Comparison of ENCODE assay signal across 8 cellular contexts in the genomic region with DNA sequence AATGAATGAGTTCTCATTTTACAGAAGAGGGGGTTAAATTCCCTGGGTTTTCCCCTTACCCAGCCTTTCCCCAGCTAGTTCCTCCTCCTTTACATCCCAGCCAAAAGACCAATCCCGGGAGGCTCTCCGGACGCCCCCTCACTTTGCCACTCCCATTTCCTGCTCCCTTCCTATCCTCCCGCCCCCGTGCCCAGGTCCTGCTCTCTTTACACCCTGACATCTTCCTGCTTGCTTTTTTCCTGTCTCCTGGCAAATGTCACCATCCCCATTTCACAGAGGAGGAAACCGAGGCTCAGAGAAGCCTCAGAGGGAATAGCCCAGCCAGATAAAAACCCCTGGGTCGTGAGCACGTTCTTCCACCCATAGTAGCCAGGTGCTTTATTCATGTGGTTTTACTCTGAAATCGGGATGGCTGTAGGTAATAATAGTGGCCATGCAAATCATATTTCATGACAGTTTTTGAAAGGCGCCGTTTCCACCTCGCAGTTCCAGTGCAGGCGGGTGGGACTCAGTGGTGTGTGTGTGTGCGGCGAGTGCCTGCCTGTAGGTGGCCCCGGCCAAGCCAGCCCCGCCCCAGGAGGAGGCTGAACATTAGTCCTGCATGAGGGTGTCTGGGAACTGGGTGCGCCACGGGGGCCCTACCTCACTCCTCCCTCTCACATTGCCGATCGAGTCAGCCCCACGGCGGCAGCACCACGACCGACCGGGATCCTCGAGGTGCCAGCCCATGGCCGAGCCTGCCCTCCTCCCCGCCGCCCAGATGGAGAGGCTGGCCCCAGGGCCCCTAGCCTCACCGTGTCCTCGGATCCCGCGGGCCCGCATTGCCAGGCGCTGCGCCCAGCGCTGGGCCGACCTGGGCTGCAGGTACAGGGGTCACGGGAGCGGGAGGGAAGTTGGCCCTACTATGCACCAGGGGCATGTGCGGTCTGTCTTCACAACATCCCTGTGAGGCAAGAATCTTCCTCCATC. TPM values are rescaled to one million over a fixed set of nuclear protein-coding genes. Genes with fewer than 3 reads are reported as not detected.
A peak's percentile ranks its signal among the peaks of the same experiment; 100 is the strongest.
DNase-seq lines count a peak whose midpoint lies in the region; ATAC-seq, FAIRE-seq and TF ChIP-seq lines count a peak whose summit lies in the region.

A gene (plus strand): TSS at position 594 of the 969 bp plus-strand sequence.

- H3K4me3 ChIP-seq in BJ (ENCODE audit: low read depth, low read length), result peak within 1 kb of the TSS; percentile 12; the same call in 1 of the 2 replicates
- H3K4me3 ChIP-seq in iPS-15b (ENCODE audit: low read depth, low read length), result peak within 1 kb of the TSS; percentile 72
- no peak within 1 kb of the TSS for H3K4me3 ChIP-seq in uterus

- POLR2A ChIA-PET in BJ (lab: Charles Lee), result no interaction called here

- DNase-seq in BJ (ENCODE audit: low read depth), result no peak
- DNase-seq in H54 (ENCODE audit: insufficient read length, low spot score), result peak; percentile 27
- peak in 2 of 3 experiments; percentile 9 to 11 for DNase-seq in activated CD8-positive, alpha-beta memory T cell treated with anti-CD3 and anti-CD28 coated beads for 48 hours (ENCODE audit: low read depth in 2 of 3, low spot score in 2 of 3)
- DNase-seq in stimulated activated CD8-positive, alpha-beta memory T cell treated with anti-CD3 and anti-CD28 coated beads, Interleukin-7, amount 100 ng/mL, for 48 hours (ENCODE audit: extremely low read depth in 1 of 2, low read depth in 1 of 2), result peak; percentile 4 to 6
- DNase-seq in uterus, result no peak

- TF ChIP-seq POLR2A in H54 (IDR thresholded peaks at IDR 0.05; ENCODE audit: low read depth, low read length) (no peak), uterus (IDR thresholded peaks at IDR 0.05) (no peak)

- peak within 1 kb of the TSS; percentile 65 for H3K9ac ChIP-seq in iPS-15b (ENCODE audit: low read depth, low read length)

- CTCF ChIA-PET in BJ (lab: Yijun Ruan, JAX), result no interaction called here

- H3K9me3 ChIP-seq in iPS-15b (ENCODE audit: control insufficient read depth, insufficient read depth, low read length) (no peaks in the 10 kb centered on the region), uterus (no peaks in the 10 kb centered on the region)

- H3K4me1 ChIP-seq in iPS-15b (ENCODE audit: control insufficient read depth, insufficient read depth, low read length), result peaks cover 8% of the 10 kb centered on the region
- H3K4me1 ChIP-seq in uterus, result no peaks in the 10 kb centered on the region

- H3K36me3 ChIP-seq in BJ (ENCODE audit: control insufficient read depth, insufficient read depth, low read length) (no peaks in the 10 kb centered on the region), iPS-15b (ENCODE audit: control insufficient read depth, insufficient read depth, low read length) (no peaks in the 10 kb centered on the region), uterus (no peaks in the 10 kb centered on the region)

- TF ChIP-seq CTCF in BJ (IDR thresholded peaks at IDR 0.05; ENCODE audit: insufficient read depth, low read depth, low read length), result peak; percentile 45
- TF ChIP-seq CTCF in uterus (IDR thresholded peaks at IDR 0.05), result no peak

- intact Hi-C loops in uterus (cut with DNase I; ENCODE audit: low total_unique reads), result no loop called here

- ATAC-seq in GM18858 (IDR thresholded peaks at IDR 0.05; ENCODE audit: unreplicated experiment) (no peak), GM21526 (IDR thresholded peaks at IDR 0.05; ENCODE audit: low FRiP score, unreplicated experiment) (no peak)

- H3K27me3 ChIP-seq in BJ (ENCODE audit: control insufficient read depth, insufficient read depth, low read length) (peaks cover 18% of the 10 kb centered on the region), iPS-15b (ENCODE audit: control insufficient read depth, insufficient read depth, low read length) (peaks cover 15% of the 10 kb centered on the region), uterus (peaks cover 0 to 11% of the 10 kb centered on the region in 2 donors)

- H3K27ac ChIP-seq in uterus, result no peak within 1 kb of the TSS

- no peak for FAIRE-seq in H54 (lab: Jason Lieb, UNC)

RNA-seq across cellular contexts. Expression of the gene that starts here (rescaled TPM):
- 0.06 TPM in 1 of 2 replicates, not detected in the other for polyA plus RNA-seq in BJ (2011; rRNA removed)
- polyA minus RNA-seq in BJ (2011; rRNA and poly(A)+ RNA removed), result not detected in 2 replicates
- total RNA-seq in uterus, result 1 to 10 TPM in 1 of 4 donors, under 1 TPM in 1, not detected in 2; 0.21 to 1.2 TPM

Comparison
In these comparisons a context has a peak if more than half of its experiments do, and no peak if none do; other contexts are left out.
1. DNase-seq: peak in H54 (single experiment), activated CD8-positive, alpha-beta memory T cell treated with anti-CD3 and anti-CD28 coated beads for 48 hours (2 of 3) and stimulated activated CD8-positive, alpha-beta memory T cell treated with anti-CD3 and anti-CD28 coated beads, Interleukin-7, amount 100 ng/mL, for 48 hours (2 of 2); none in BJ (single experiment) and uterus (0 of 2).
2. H3K4me3 ChIP-seq: peak in BJ (single experiment) and iPS-15b (single experiment); none in uterus (0 of 2).